ENCODE assay signal across 11 cellular contexts in the genomic region with DNA sequence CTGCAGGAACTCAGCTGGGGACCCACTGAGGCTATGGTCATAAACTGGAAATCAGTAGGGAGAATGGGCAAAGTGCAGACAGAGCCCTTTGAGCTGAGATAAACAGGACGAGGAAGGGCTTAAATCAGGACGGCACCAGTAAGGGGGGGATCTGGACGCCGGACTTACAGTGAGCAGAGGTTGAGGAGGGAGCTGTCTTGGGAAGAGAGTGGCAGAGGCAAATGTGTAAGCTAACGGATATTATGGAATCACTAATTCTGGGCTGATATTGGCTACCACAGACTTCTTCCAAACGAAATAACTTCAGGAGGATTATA. TPM values are rescaled to one million over a fixed set of nuclear protein-coding genes. Genes with fewer than 3 reads are reported as not detected.
A peak's percentile ranks its signal among the peaks of the same experiment; 100 is the strongest.
DNase-seq lines count a peak whose midpoint lies in the region; ATAC-seq and TF ChIP-seq lines count a peak whose summit lies in the region.
"Had no signal": no experiment of that assay in that cellular context is flagged by ENCODE, and none has a peak within 500 bp of the region (broad histone marks: within the 10 kb centered on the region; RNA-seq: fewer than 3 reads in every experiment).

No MANE protein-coding gene starts in this region.

- peak; percentile 43 for ATAC-seq in WTC11
- ATAC-seq in mucosa of descending colon = peak; percentile 69
- ATAC-seq in natural killer cell treated with Interleukin-12 subunit alpha and Interleukin-12 subunit beta and Interleukin-15 and Interleukin-18, amount 100 ng/mL, for 72 hours = no peak
- no peak for ATAC-seq in GM18517 (IDR thresholded peaks at IDR 0.05; ENCODE audit: unreplicated experiment)

- H3K4me3 ChIP-seq in fibroblast of villous mesenchyme (ENCODE audit: low read depth, low read length) (peak overlapping the region; percentile 61), mucosa of descending colon (peak overlapping the region; percentile 46), thyroid gland (replicated peaks in 1 of 3) (peak overlapping the region in 2 of 3 donors; percentile 28 to 71)

- H3K4me1 ChIP-seq in mucosa of descending colon (ENCODE audit: low read depth) (peaks cover 12% of the 10 kb centered on the region), thyroid gland (peaks cover 0 to 7% of the 10 kb centered on the region in 2 donors)

- intact Hi-C loops in mucosa of descending colon (cut with DNase I, micrococcal nuclease) (no loop called here), thyroid gland (cut with DNase I) (no loop called here)

- H3K36me3 ChIP-seq in mucosa of descending colon (ENCODE audit: low read depth) (no peaks in the 10 kb centered on the region), thyroid gland (no peaks in the 10 kb centered on the region)

- H3K36me3 Mint-ChIP-seq in WTC11 = peaks cover under 1% of the 10 kb centered on the region
- peaks cover 12% of the 10 kb centered on the region for H3K36me3 Mint-ChIP-seq in natural killer cell treated with Interleukin-12 subunit alpha and Interleukin-12 subunit beta and Interleukin-15 and Interleukin-18, amount 100 ng/mL, for 72 hours

- no peak for DNase-seq in WTC11 (ENCODE audit: low spot score)
- no peak for DNase-seq in fibroblast of villous mesenchyme (ENCODE audit: low read depth)
- no peak for DNase-seq in mucosa of descending colon
- no peak for DNase-seq in thyroid gland
- DNase-seq in activated T-cell treated with anti-CD3 and anti-CD28 coated beads, Interleukin-2, amount 50 U/mL, for 1 hour = no peak
- no peak for DNase-seq in natural killer cell treated with Interleukin-12 subunit alpha and Interleukin-12 subunit beta and Interleukin-15 and Interleukin-18, amount 100 ng/mL, for 72 hours (ENCODE audit: low spot score)
- no peak for DNase-seq in SKM-1 treated with dmso at 0.1 percent for 144 hours (lab: John Stamatoyannopoulos, UW; ENCODE audit: unreplicated experiment)
- DNase-seq: activated T-cell treated with anti-CD3 and anti-CD28 coated beads, Interleukin-2, amount 50 U/mL, for 4 hours had no signal

- H3K27ac Mint-ChIP-seq in WTC11 = no peak overlapping the region
- H3K27ac Mint-ChIP-seq in natural killer cell treated with Interleukin-12 subunit alpha and Interleukin-12 subunit beta and Interleukin-15 and Interleukin-18, amount 100 ng/mL, for 72 hours = no peak overlapping the region

- CTCF ChIA-PET in WTC11 (lab: Charles Lee) = interaction anchor here (1.0 to 2.3 kb wide), 8 partner anchors 11 to 198 kb away, joined by 3 to 18 read pairs (median 4); a partner anchor contains a TSS

- peaks cover 17% of the 10 kb centered on the region for H3K4me1 Mint-ChIP-seq in WTC11
- peaks cover 0 to 4% of the 10 kb centered on the region in 2 donors for H3K4me1 Mint-ChIP-seq in natural killer cell treated with Interleukin-12 subunit alpha and Interleukin-12 subunit beta and Interleukin-15 and Interleukin-18, amount 100 ng/mL, for 72 hours (ENCODE audit: low read depth in 2 of 2)

- H3K4me3 Mint-ChIP-seq in WTC11 = peak overlapping the region; percentile 86
- no peak overlapping the region for H3K4me3 Mint-ChIP-seq in natural killer cell treated with Interleukin-12 subunit alpha and Interleukin-12 subunit beta and Interleukin-15 and Interleukin-18, amount 100 ng/mL, for 72 hours
- H3K4me3 Mint-ChIP-seq: activated T-cell treated with anti-CD3 and anti-CD28 coated beads, Interleukin-2, amount 50 U/mL, for 4 hours had no signal

- no peaks in the 10 kb centered on the region for H3K9me3 ChIP-seq in mucosa of descending colon
- H3K9me3 ChIP-seq in thyroid gland = no peaks in the 10 kb centered on the region

- POLR2A ChIA-PET in WTC11 (lab: Charles Lee) = interaction anchor here (0.7 kb wide), 1 partner anchor 814 kb away, joined by 8 read pairs; no protein-coding TSS in a partner anchor

- no peak for TF ChIP-seq CTCF in WTC11 (IDR thresholded peaks at IDR 0.05)
- TF ChIP-seq CTCF in fibroblast of villous mesenchyme (IDR thresholded peaks at IDR 0.05; ENCODE audit: insufficient read depth, low read depth, low read length) = no peak
- no peak for TF ChIP-seq CTCF in mucosa of descending colon (IDR thresholded peaks at IDR 0.05)
- TF ChIP-seq CTCF in thyroid gland (IDR thresholded peaks at IDR 0.05) = no peak

- peaks cover 5% of the 10 kb centered on the region for H3K9me3 Mint-ChIP-seq in WTC11
- H3K9me3 Mint-ChIP-seq in natural killer cell treated with Interleukin-12 subunit alpha and Interleukin-12 subunit beta and Interleukin-15 and Interleukin-18, amount 100 ng/mL, for 72 hours = no peaks in the 10 kb centered on the region

- TF ChIP-seq POLR2A in thyroid gland (IDR thresholded peaks at IDR 0.05) = no peak

- peak overlapping the region in 1 of 3 donors; percentile 29 for H3K27ac ChIP-seq in thyroid gland
- H3K27ac ChIP-seq: KMS-11 had no signal

- WGBS in thyroid gland, 2 donors = 49 to 57% methylated on average over 6 of the region's 6 CpGs

- peaks cover 6% of the 10 kb centered on the region for H3K27me3 ChIP-seq in thyroid gland

- peaks cover 54% of the 10 kb centered on the region for H3K27me3 Mint-ChIP-seq in WTC11 (ENCODE audit: low read depth)
- H3K27me3 Mint-ChIP-seq in natural killer cell treated with Interleukin-12 subunit alpha and Interleukin-12 subunit beta and Interleukin-15 and Interleukin-18, amount 100 ng/mL, for 72 hours = peaks cover 39 to 60% of the 10 kb centered on the region in 2 donors

TF ChIP-seq in WTC11, 78 proteins besides CTCF, POLR2A, EP300 and RAD21 (continues in another document):
- TF ChIP-seq CBFB (CRISPR knock-in tag; IDR thresholded peaks at IDR 0.05; ENCODE audit: low read depth) = no peak
- TF ChIP-seq, protein P1, sequence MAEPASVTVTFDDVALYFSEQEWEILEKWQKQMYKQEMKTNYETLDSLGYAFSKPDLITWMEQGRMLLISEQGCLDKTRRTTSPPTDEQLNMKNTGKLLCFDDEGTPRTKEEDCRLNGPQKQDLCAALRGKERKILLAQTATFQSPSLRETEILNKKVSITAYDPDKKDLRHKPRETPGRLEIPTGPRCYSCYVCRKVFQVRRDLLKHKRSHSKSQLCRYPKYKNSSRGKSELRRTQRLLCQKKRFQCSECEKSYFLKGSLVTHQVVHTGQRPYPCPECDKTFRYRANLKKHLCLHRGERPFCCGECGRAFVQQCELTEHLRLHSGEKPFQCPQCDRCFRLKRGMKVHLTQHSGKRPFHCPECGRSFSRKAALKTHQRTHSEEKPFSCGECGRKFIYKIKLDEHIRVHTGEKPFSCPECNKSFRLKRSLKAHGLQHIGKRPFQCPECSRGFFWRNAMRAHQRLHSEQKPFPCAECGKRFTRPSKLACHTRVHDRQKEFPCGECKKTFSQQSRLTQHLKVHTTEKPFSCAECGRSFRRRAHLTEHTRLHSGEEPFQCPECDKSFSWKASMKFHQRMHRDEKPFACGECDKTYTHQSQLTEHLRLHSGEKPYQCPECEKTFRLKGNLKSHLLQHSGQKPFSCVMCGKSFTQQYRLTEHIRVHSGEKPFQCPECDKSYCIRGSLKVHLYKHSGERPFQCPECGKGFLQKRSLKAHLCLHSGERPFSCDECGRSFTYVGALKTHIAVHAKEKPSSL (CRISPR knock-in tag; conservative IDR thresholded peaks at IDR 0.05) = no peak
- no peak for TF ChIP-seq NR3C1 (CRISPR knock-in tag; conservative IDR thresholded peaks at IDR 0.05; ENCODE audit: low read depth)
- TF ChIP-seq, protein P2, sequence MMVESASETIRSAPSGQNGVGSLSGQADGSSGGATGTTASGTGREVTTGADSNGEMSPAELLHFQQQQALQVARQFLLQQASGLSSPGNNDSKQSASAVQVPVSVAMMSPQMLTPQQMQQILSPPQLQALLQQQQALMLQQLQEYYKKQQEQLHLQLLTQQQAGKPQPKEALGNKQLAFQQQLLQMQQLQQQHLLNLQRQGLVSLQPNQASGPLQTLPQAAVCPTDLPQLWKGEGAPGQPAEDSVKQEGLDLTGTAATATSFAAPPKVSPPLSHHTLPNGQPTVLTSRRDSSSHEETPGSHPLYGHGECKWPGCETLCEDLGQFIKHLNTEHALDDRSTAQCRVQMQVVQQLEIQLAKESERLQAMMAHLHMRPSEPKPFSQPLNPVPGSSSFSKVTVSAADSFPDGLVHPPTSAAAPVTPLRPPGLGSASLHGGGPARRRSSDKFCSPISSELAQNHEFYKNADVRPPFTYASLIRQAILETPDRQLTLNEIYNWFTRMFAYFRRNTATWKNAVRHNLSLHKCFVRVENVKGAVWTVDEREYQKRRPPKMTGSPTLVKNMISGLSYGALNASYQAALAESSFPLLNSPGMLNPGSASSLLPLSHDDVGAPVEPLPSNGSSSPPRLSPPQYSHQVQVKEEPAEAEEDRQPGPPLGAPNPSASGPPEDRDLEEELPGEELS (CRISPR knock-in tag; IDR thresholded peaks at IDR 0.05) = no peak
- TF ChIP-seq FOXK1 (CRISPR knock-in tag; IDR thresholded peaks at IDR 0.05) = no peak
- TF ChIP-seq CREB1 (CRISPR knock-in tag; IDR thresholded peaks at IDR 0.05) = no peak
- TF ChIP-seq, protein P3, sequence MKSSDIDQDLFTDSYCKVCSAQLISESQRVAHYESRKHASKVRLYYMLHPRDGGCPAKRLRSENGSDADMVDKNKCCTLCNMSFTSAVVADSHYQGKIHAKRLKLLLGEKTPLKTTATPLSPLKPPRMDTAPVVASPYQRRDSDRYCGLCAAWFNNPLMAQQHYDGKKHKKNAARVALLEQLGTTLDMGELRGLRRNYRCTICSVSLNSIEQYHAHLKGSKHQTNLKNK (CRISPR knock-in tag; IDR thresholded peaks at IDR 0.05) = no peak
- TF ChIP-seq ATF1 (CRISPR knock-in tag; IDR thresholded peaks at IDR 0.05) = no peak
- no peak for TF ChIP-seq PRRX2 (CRISPR knock-in tag; IDR thresholded peaks at IDR 0.05)
- TF ChIP-seq, protein P4, sequence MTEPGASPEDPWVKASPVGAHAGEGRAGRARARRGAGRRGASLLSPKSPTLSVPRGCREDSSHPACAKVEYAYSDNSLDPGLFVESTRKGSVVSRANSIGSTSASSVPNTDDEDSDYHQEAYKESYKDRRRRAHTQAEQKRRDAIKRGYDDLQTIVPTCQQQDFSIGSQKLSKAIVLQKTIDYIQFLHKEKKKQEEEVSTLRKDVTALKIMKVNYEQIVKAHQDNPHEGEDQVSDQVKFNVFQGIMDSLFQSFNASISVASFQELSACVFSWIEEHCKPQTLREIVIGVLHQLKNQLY (CRISPR knock-in tag; IDR thresholded peaks at IDR 0.05) = no peak

RNA-seq across cellular contexts. Expression of a gene that starts 0.5 kb away (rescaled TPM):
- total RNA-seq in WTC11 (2021) (5.6 to 9.3 TPM (median 8.1 TPM) in 3 replicates), fibroblast of villous mesenchyme (4.7 and 16.1 TPM in 2 replicates), mucosa of descending colon (10 to 100 TPM; 31.0 to 70.0 (median 37.7) TPM), thyroid gland (10 to 100 TPM in 3 of 4 donors, 1 to 10 TPM in 1; 9.0 to 26.8 (median 17.0) TPM)
- total RNA-seq in natural killer cell treated with Interleukin-12 subunit alpha and Interleukin-12 subunit beta and Interleukin-15 and Interleukin-18, amount 100 ng/mL, for 72 hours = under 1 TPM in 1 of 2 donors, not detected in 1; 0.24 TPM

RNA-seq across cellular contexts. Expression of a gene that starts 49.1 kb away (rescaled TPM):
- total RNA-seq in WTC11 (2021) (not detected in 3 replicates), fibroblast of villous mesenchyme (not detected in 2 replicates), mucosa of descending colon (not detected), thyroid gland (not detected)
- not detected for total RNA-seq in natural killer cell treated with Interleukin-12 subunit alpha and Interleukin-12 subunit beta and Interleukin-15 and Interleukin-18, amount 100 ng/mL, for 72 hours
- total RNA-seq: activated T-cell treated with anti-CD3 and anti-CD28 coated beads, Interleukin-2, amount 50 U/mL, for 4 hours; SK-MEL-5 had no signal

Comparison
In these comparisons a context has a peak if more than half of its experiments do, and no peak if none do; other contexts are left out.
1. ATAC-seq: peak in WTC11 (single experiment) and mucosa of descending colon (single experiment); none in natural killer cell treated with Interleukin-12 subunit alpha and Interleukin-12 subunit beta and Interleukin-15 and Interleukin-18, amount 100 ng/mL, for 72 hours (0 of 2) and GM18517 (single experiment).
2. Peak in every context shown above with its lines, with median percentiles within 50 percentile points of each other: H3K4me3 ChIP-seq.